In the genomic region with DNA sequence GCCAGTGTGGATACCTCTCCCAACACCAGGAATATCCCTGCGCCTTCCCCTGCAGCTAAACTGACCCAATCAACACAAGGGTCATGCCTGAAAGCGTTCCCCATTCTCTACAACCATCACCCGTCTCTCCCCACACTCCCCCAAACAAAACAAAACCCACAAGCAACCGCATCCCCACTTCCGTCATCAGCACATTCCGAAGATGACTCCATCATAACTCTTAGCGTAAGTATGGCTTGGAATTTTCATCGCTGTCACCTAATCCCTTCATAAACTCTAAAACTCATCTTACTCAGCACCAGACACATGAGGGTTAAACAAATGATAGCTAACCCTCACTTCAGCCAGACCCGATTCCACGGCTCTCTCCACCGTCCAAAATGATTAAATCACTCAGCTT, we compare ENCODE assay signal across 25 cellular contexts.
A peak's percentile ranks its signal among the peaks of the same experiment; 100 is the strongest.
DNase-seq lines count a peak whose midpoint lies in the region; ATAC-seq, FAIRE-seq and TF ChIP-seq lines count a peak whose summit lies in the region.
"Had no signal": no experiment of that assay in that cellular context is flagged by ENCODE, and none has a peak within 500 bp of the region (broad histone marks: within the 10 kb centered on the region; RNA-seq: fewer than 3 reads in every experiment).

No MANE protein-coding gene starts in this region.

- no peak overlapping the region for H2BK120ac ChIP-seq in mesenchymal stem cell (ENCODE audit: low read depth, low read length)

- H3K18ac ChIP-seq in mesenchymal stem cell (ENCODE audit: low read depth in 1 of 2, low read length in 2 of 2) = peak overlapping the region in 1 of 2 experiments; percentile 25

- H3K4me1 ChIP-seq in mesenchymal stem cell (ENCODE audit: control insufficient read depth, insufficient read depth, low read depth, low read length) (peaks cover 12% of the 10 kb centered on the region), stomach (peaks cover 0 to 14% (median 0%) of the 10 kb centered on the region in 4 donors)

- H3K9me3 ChIP-seq in mesenchymal stem cell (ENCODE audit: control insufficient read depth, low read length) (no peaks in the 10 kb centered on the region), stomach (no peaks in the 10 kb centered on the region)
- H3K9me3 ChIP-seq: MG63, mucosa of descending colon, vagina had no signal

- H2BK5ac ChIP-seq in mesenchymal stem cell (ENCODE audit: low read depth, low read length, poor library complexity, severe bottlenecking) = no peak overlapping the region

- TF ChIP-seq EP300 in stomach (IDR thresholded peaks at IDR 0.05) = no peak

- peak overlapping the region in 1 of 2 experiments; percentile 24 for H2BK12ac ChIP-seq in mesenchymal stem cell (ENCODE audit: low read length in 2 of 2)

- H2AFZ ChIP-seq in mesenchymal stem cell (ENCODE audit: low read depth, low read length) = no peak overlapping the region

- peaks cover 20% of the 10 kb centered on the region for H3K79me1 ChIP-seq in mesenchymal stem cell (replicated peaks; ENCODE audit: low read length, poor library complexity, severe bottlenecking)

- H3K27ac ChIP-seq in mesenchymal stem cell (ENCODE audit: low read length, poor library complexity, severe bottlenecking) = peak overlapping the region; percentile 80
- no peak overlapping the region for H3K27ac ChIP-seq in stomach
- H3K27ac ChIP-seq: C4-2B, skin epidermis, vagina, VCaP had no signal

- WGBS in mesenchymal stem cell = 75% methylated on average over 11 of the region's 11 CpGs
- 87 to 95% (median 91%) methylated on average over 11 of the region's 11 CpGs for WGBS in stomach, 5 donors

- H3K36me3 ChIP-seq in mesenchymal stem cell (ENCODE audit: control insufficient read depth in 1 of 2, insufficient read depth in 2 of 2, low read depth in 1 of 2, low read length in 2 of 2) (peaks cover 0 to 4% of the 10 kb centered on the region in 2 experiments), stomach (no peaks in the 10 kb centered on the region)
- H3K36me3 ChIP-seq: MG63, vagina had no signal

- no peak overlapping the region for H3K9ac ChIP-seq in mesenchymal stem cell (ENCODE audit: low read length)

- ATAC-seq in HG03378 (IDR thresholded peaks at IDR 0.05; ENCODE audit: unreplicated experiment) = no peak
- ATAC-seq: activated naive CD4-positive, alpha-beta T cell treated with anti-CD3 and anti-CD28 coated beads, Interleukin-2, amount 50 U/mL, for 72 hours; K562; mucosa of descending colon had no signal

- in situ Hi-C loops in astrocyte of the spinal cord (cut with HindIII; ENCODE audit: low sequenced_read_pairs) = no loop called here

- no peak for TF ChIP-seq POLR2A in stomach (IDR thresholded peaks at IDR 0.05)

- no peak overlapping the region for H4K8ac ChIP-seq in mesenchymal stem cell (ENCODE audit: low read length)

- no peak overlapping the region for H3K23ac ChIP-seq in mesenchymal stem cell (ENCODE audit: low read length in 2 of 2)

- DNase-seq in GM19239 (ENCODE audit: insufficient read length, low spot score) = no peak
- DNase-seq in astrocyte of the spinal cord (ENCODE audit: low read depth, low spot score) = peak; percentile 18
- DNase-seq in mesenchymal stem cell = peak; percentile 29
- peak; percentile 38 for DNase-seq in skeletal muscle cell (ENCODE audit: low read depth)
- no peak for DNase-seq in stomach
- DNase-seq in cortex of kidney (lab: John Stamatoyannopoulos, UW) = no peak
- DNase-seq in stimulated activated CD4-positive, alpha-beta T cell treated with anti-CD3 and anti-CD28 coated beads, Interleukin-12 subunit alpha, Interleukin-12 subunit beta, amount 100 ng/mL, for 4 hours = no peak
- DNase-seq: ACHN; activated CD4-positive, alpha-beta T cell treated with anti-CD3 and anti-CD28 coated beads, Interleukin-2, amount 50 U/mL, for 1 hour; cerebellar nuclear complex; effector CD4-positive, alpha-beta T cell; erythroblast; foreskin melanocyte; MG63; mucosa of descending colon; NCI-H1417 treated with DMSO at 0.1 percent for 48 hours; OCI-M1; stimulated activated CD4-positive, alpha-beta T cell treated with anti-CD3 and anti-CD28 coated beads, Interleukin-2, amount 100 ng/mL, for 24 hours had no signal

- H4K91ac ChIP-seq in mesenchymal stem cell (ENCODE audit: low read length) = no peak overlapping the region

- H2AK5ac ChIP-seq in mesenchymal stem cell (ENCODE audit: low read length, severe bottlenecking) = no peak overlapping the region

- H3K27me3 ChIP-seq in mesenchymal stem cell (ENCODE audit: control insufficient read depth in 1 of 2, insufficient read depth in 1 of 2, low read length in 2 of 2) (no peaks in the 10 kb centered on the region), stomach (no peaks in the 10 kb centered on the region)
- H3K27me3 ChIP-seq: MG63, vagina had no signal

- H3K14ac ChIP-seq in mesenchymal stem cell (ENCODE audit: low read length in 2 of 2) = no peak overlapping the region

- H3K4ac ChIP-seq in mesenchymal stem cell (ENCODE audit: low read depth in 1 of 2, low read length in 2 of 2) = no peak overlapping the region

- intact Hi-C loops in stomach (cut with DNase I; ENCODE audit: low total_unique reads) = no loop called here

- FAIRE-seq in GM19239 (lab: Jason Lieb, UNC) = peak; percentile 35
- FAIRE-seq: K562 had no signal

- H3K4me3 ChIP-seq in astrocyte of the spinal cord (ENCODE audit: low read depth, low read length) (no peak overlapping the region), mesenchymal stem cell (ENCODE audit: insufficient read depth in 1 of 2, low read depth in 1 of 2, low read length in 2 of 2) (no peak overlapping the region), skeletal muscle cell (ENCODE audit: low read depth, low read length) (no peak overlapping the region), stomach (no peak overlapping the region)
- H3K4me3 ChIP-seq: K562, MG63, mucosa of descending colon, skin epidermis, vagina had no signal

- peak overlapping the region; percentile 57 for H3K4me2 ChIP-seq in mesenchymal stem cell (ENCODE audit: low read length, poor library complexity, severe bottlenecking)

- TF ChIP-seq CTCF in astrocyte of the spinal cord (IDR thresholded peaks at IDR 0.05; ENCODE audit: low read depth, low read length) (no peak), stomach (IDR thresholded peaks at IDR 0.05) (no peak)

- H2BK15ac ChIP-seq in mesenchymal stem cell (ENCODE audit: low read depth, poor library complexity, severe bottlenecking) = no peak overlapping the region

Comparison
In these comparisons a context has a peak if more than half of its experiments do, and no peak if none do; other contexts are left out.
1. DNase-seq: peak in astrocyte of the spinal cord (single experiment), mesenchymal stem cell (single experiment) and skeletal muscle cell (single experiment); none in GM19239 (single experiment), stomach (single experiment), cortex of kidney (single experiment) and stimulated activated CD4-positive, alpha-beta T cell treated with anti-CD3 and anti-CD28 coated beads, Interleukin-12 subunit alpha, Interleukin-12 subunit beta, amount 100 ng/mL, for 4 hours (single experiment).